Comparison of ENCODE assay signal across 11 cellular contexts in genomic region chr6:34189806-34190503, GRCh38. TPM values are rescaled to one million over a fixed set of nuclear protein-coding genes. Genes with fewer than 3 reads are reported as not detected.
A peak's percentile ranks its signal among the peaks of the same experiment; 100 is the strongest.
DNase-seq lines count a peak whose midpoint lies in the region; ATAC-seq and TF ChIP-seq lines count a peak whose summit lies in the region.
"Had no signal": no experiment of that assay in that cellular context is flagged by ENCODE, and none has a peak within 500 bp of the region (broad histone marks: within the 10 kb centered on the region; RNA-seq: fewer than 3 reads in every experiment).

No MANE protein-coding gene starts in this region.

- no peaks in the 10 kb centered on the region for H3K36me3 ChIP-seq in heart right ventricle

- H3K4me1 Mint-ChIP-seq in activated B cell treated with CpG ODN at 0.5 μM for 24 hours (peaks cover 11% of the 10 kb centered on the region), HFFc6 (ENCODE audit: low read depth) (no peaks in the 10 kb centered on the region), glutamatergic neuron (ENCODE audit: low read depth, unreplicated experiment) (no peaks in the 10 kb centered on the region), WTC11 (no peaks in the 10 kb centered on the region)

- H3K27ac Mint-ChIP-seq in activated B cell treated with CpG ODN at 0.5 μM for 24 hours (peak overlapping the region; percentile 30), HFFc6 (no peak overlapping the region), glutamatergic neuron (ENCODE audit: unreplicated experiment) (no peak overlapping the region), WTC11 (no peak overlapping the region)

- H3K36me3 Mint-ChIP-seq in activated B cell treated with CpG ODN at 0.5 μM for 24 hours (ENCODE audit: low read depth), result no peaks in the 10 kb centered on the region
- no peaks in the 10 kb centered on the region for H3K36me3 Mint-ChIP-seq in HFFc6 (ENCODE audit: low read depth)
- no peaks in the 10 kb centered on the region for H3K36me3 Mint-ChIP-seq in glutamatergic neuron (ENCODE audit: unreplicated experiment)
- H3K36me3 Mint-ChIP-seq in WTC11, result no peaks in the 10 kb centered on the region

- ATAC-seq in heart right ventricle, result no peak
- ATAC-seq in activated B cell treated with CpG ODN at 0.5 μM for 24 hours (ENCODE audit: low read depth), result peak; percentile 94
- ATAC-seq in WTC11, result no peak
- ATAC-seq: left colon had no signal

- H3K4me3 Mint-ChIP-seq in activated B cell treated with CpG ODN at 0.5 μM for 24 hours, result peak overlapping the region; percentile 19
- H3K4me3 Mint-ChIP-seq in HFFc6, result no peak overlapping the region
- H3K4me3 Mint-ChIP-seq in glutamatergic neuron (ENCODE audit: unreplicated experiment), result no peak overlapping the region
- H3K4me3 Mint-ChIP-seq in WTC11, result no peak overlapping the region

- CTCF ChIA-PET in activated B cell treated with CpG ODN at 0.5 μM for 24 hours (lab: Charles Lee), result interaction anchor here (0.7 to 2.2 kb wide), 11 partner anchors 11 to 225 kb away, joined by 3 to 15 read pairs (median 4); partner anchors contain the start of gene SMIM29
- CTCF ChIA-PET in WTC11 (lab: Charles Lee), result interaction anchor here (0.9 to 3.4 kb wide), 4 partner anchors 27 to 225 kb away, joined by 3 to 19 read pairs (median 4); no protein-coding TSS in a partner anchor

- DNase-seq in cardiac septum (ENCODE audit: low spot score) (peak; percentile 68), heart right ventricle (no peak), activated B cell treated with CpG ODN at 0.5 μM for 24 hours (peak; percentile 37), inferior parietal cortex (ENCODE audit: extremely low spot score) (peak; percentile 33), HFFc6 (no peak), glutamatergic neuron (no peak), WTC11 (ENCODE audit: low spot score) (no peak), NCI-H2227 (lab: John Stamatoyannopoulos, UW; ENCODE audit: unreplicated experiment) (no peak)
- DNase-seq: NCI-H82 had no signal

- 83% methylated on average over 12 of the region's 12 CpGs for WGBS in heart right ventricle, 2 donors

- H3K27me3 ChIP-seq in heart right ventricle, result no peaks in the 10 kb centered on the region

- H3K4me1 ChIP-seq in heart right ventricle, result peaks cover 0 to 10% (median 0%) of the 10 kb centered on the region in 9 donors

- no peak overlapping the region for H3K4me3 ChIP-seq in heart right ventricle
- H3K4me3 ChIP-seq: skin epidermis had no signal

- H3K27ac ChIP-seq in heart right ventricle, result no peak overlapping the region
- H3K27ac ChIP-seq: skin epidermis had no signal

- POLR2A ChIA-PET in activated B cell treated with CpG ODN at 0.5 μM for 24 hours (lab: Charles Lee), result interaction anchor here (0.5 to 2.2 kb wide), 7 partner anchors 9 to 236 kb away, joined by 3 to 22 read pairs (median 5); partner anchors contain the start of genes HMGA1, RPS10 and SMIM29
- POLR2A ChIA-PET in WTC11 (lab: Charles Lee), result no interaction called here

- H3K27me3 Mint-ChIP-seq in activated B cell treated with CpG ODN at 0.5 μM for 24 hours (no peaks in the 10 kb centered on the region), HFFc6 (ENCODE audit: insufficient read depth) (peaks cover 5% of the 10 kb centered on the region), glutamatergic neuron (ENCODE audit: unreplicated experiment) (peaks cover 2% of the 10 kb centered on the region), WTC11 (ENCODE audit: low read depth) (no peaks in the 10 kb centered on the region)

- no peaks in the 10 kb centered on the region for H3K9me3 ChIP-seq in heart right ventricle

- intact Hi-C loops in cardiac septum (cut with DNase I), result no loop called here
- intact Hi-C loops in heart right ventricle (cut with DNase I), result loop anchor here in 5 of 10 donors (10.0 kb wide), 3 partner anchors 415 to 785 kb away; no protein-coding TSS in a partner anchor
- intact Hi-C loops in activated B cell treated with CpG ODN at 0.5 μM for 24 hours (cut with micrococcal nuclease), result loop anchor here (10.0 kb wide), 1 partner anchor 125 kb away; no protein-coding TSS in a partner anchor

- H3K9me3 Mint-ChIP-seq in activated B cell treated with CpG ODN at 0.5 μM for 24 hours, result no peaks in the 10 kb centered on the region
- H3K9me3 Mint-ChIP-seq in HFFc6, result no peaks in the 10 kb centered on the region
- H3K9me3 Mint-ChIP-seq in glutamatergic neuron (ENCODE audit: unreplicated experiment), result no peaks in the 10 kb centered on the region
- no peaks in the 10 kb centered on the region for H3K9me3 Mint-ChIP-seq in WTC11

- TF ChIP-seq CTCF in heart right ventricle (IDR thresholded peaks at IDR 0.05) (no peak), activated B cell treated with CpG ODN at 0.5 μM for 24 hours (IDR thresholded peaks at IDR 0.05) (no peak), HFFc6 (IDR thresholded peaks at IDR 0.05) (no peak), glutamatergic neuron (IDR thresholded peaks at IDR 0.05; ENCODE audit: partially characterized antibody, unreplicated experiment) (no peak), WTC11 (IDR thresholded peaks at IDR 0.05) (no peak)

TF ChIP-seq in WTC11, 78 proteins besides CTCF, POLR2A, EP300 and RAD21:
- TF ChIP-seq PRRX2 (CRISPR knock-in tag; IDR thresholded peaks at IDR 0.05), result no peak
- TF ChIP-seq E2F1 (CRISPR knock-in tag; IDR thresholded peaks at IDR 0.05), result no peak
- TF ChIP-seq ERG (CRISPR knock-in tag; IDR thresholded peaks at IDR 0.05), result no peak
- TF ChIP-seq ZBTB43 (CRISPR knock-in tag; IDR thresholded peaks at IDR 0.05), result no peak
- TF ChIP-seq CDX4 (CRISPR knock-in tag; IDR thresholded peaks at IDR 0.05; ENCODE audit: borderline replicate concordance), result no peak
- TF ChIP-seq ZNF232 (CRISPR knock-in tag; IDR thresholded peaks at IDR 0.05), result no peak
- TF ChIP-seq ZNF396 (CRISPR knock-in tag; IDR thresholded peaks at IDR 0.05; ENCODE audit: borderline replicate concordance), result no peak
- TF ChIP-seq NFYB (CRISPR knock-in tag; conservative IDR thresholded peaks at IDR 0.05; ENCODE audit: low read depth), result no peak
- no peak for TF ChIP-seq RELA (CRISPR knock-in tag; IDR thresholded peaks at IDR 0.05; ENCODE audit: borderline replicate concordance)

RNA-seq across cellular contexts. Expression of gene GRM4, which starts 44.1 kb away (rescaled TPM):
- total RNA-seq in cardiac septum (not detected), heart right ventricle (not detected), activated B cell treated with CpG ODN at 0.5 μM for 24 hours (not detected in 2 replicates), glutamatergic neuron (ENCODE audit: unreplicated experiment) (119 TPM), WTC11 (2021) (32.2 to 34.5 TPM (median 32.2 TPM) in 3 replicates)
- not detected for polyA plus RNA-seq in heart right ventricle
- total RNA-seq in HFFc6 (2021; fragmentation: NEBNext Ultra II Directional; extraction: Animal tissue kit (Norgen Biotek cat#: 25700)), result under 1 TPM in 2 of 6 experiments, not detected in 4; 0.12 to 0.14 TPM
- total RNA-seq: left colon had no signal

RNA-seq across cellular contexts. Expression of gene HMGA1, which starts 46.7 kb away (rescaled TPM):
- total RNA-seq in cardiac septum (36.4 TPM), heart right ventricle (10 to 100 TPM; 33.9 to 54.9 (median 41.3) TPM), activated B cell treated with CpG ODN at 0.5 μM for 24 hours (186 and 188 TPM in 2 replicates), glutamatergic neuron (ENCODE audit: unreplicated experiment) (322 TPM), WTC11 (2021) (2,446 to 2,677 TPM (median 2,610 TPM) in 3 replicates)
- polyA plus RNA-seq in heart right ventricle, result 10 to 100 TPM; 14.2 to 41.0 TPM
- 1,000 to 10,000 TPM in 4 of 6 experiments, 100 to 1,000 TPM in 2; 687 to 1,047 (median 1,018) TPM for total RNA-seq in HFFc6 (2021; fragmentation: NEBNext Ultra II Directional; extraction: Animal tissue kit (Norgen Biotek cat#: 25700))

RNA-seq across cellular contexts. Expression of gene SMIM29, which starts 58.9 kb away (rescaled TPM):
- total RNA-seq in cardiac septum, result 27.1 TPM
- 10 to 100 TPM; 16.0 to 29.1 (median 24.2) TPM for total RNA-seq in heart right ventricle
- polyA plus RNA-seq in heart right ventricle, result 10 to 100 TPM; 51.5 to 78.2 TPM
- 25.8 and 27.7 TPM in 2 replicates for total RNA-seq in activated B cell treated with CpG ODN at 0.5 μM for 24 hours
- total RNA-seq in HFFc6 (2021; fragmentation: NEBNext Ultra II Directional; extraction: Animal tissue kit (Norgen Biotek cat#: 25700)), result 10 to 100 TPM; 35.0 to 44.8 (median 36.9) TPM
- 54.7 TPM for total RNA-seq in glutamatergic neuron (ENCODE audit: unreplicated experiment)
- total RNA-seq in WTC11 (2021), result 11.7 to 15.1 TPM (median 14.1 TPM) in 3 replicates

Comparison
In these comparisons a context has a peak if more than half of its experiments do, and no peak if none do; other contexts are left out.
1. DNase-seq: peak in cardiac septum (single experiment), activated B cell treated with CpG ODN at 0.5 μM for 24 hours (single experiment) and inferior parietal cortex (single experiment); none in heart right ventricle (0 of 2), HFFc6 (single experiment), glutamatergic neuron (single experiment), WTC11 (single experiment) and NCI-H2227 (single experiment).
2. RNA of gene GRM4, which starts 44.1 kb away (total RNA-seq): 119 TPM in glutamatergic neuron (single experiment) and 32.2 to 34.5 TPM in WTC11; 0.12 to 0.14 TPM in HFFc6, not detected in cardiac septum (single experiment), not detected in heart right ventricle and not detected in activated B cell treated with CpG ODN at 0.5 μM for 24 hours; every median in the first group is over 10 times any median in the second.